9 cellular contexts compared by ENCODE assay signal in genomic region chr1:29655945-29656866, GRCh38.
A peak's percentile ranks its signal among the peaks of the same experiment; 100 is the strongest.
DNase-seq lines count a peak whose midpoint lies in the region; TF ChIP-seq lines count a peak whose summit lies in the region.
"Had no signal": no experiment of that assay in that cellular context is flagged by ENCODE, and none has a peak within 500 bp of the region (broad histone marks: within the 10 kb centered on the region; RNA-seq: fewer than 3 reads in every experiment).

No MANE protein-coding gene starts in this region.

- CTCF ChIA-PET in HEK293T (lab: Yijun Ruan, JAX) = no interaction called here

- no peaks in the 10 kb centered on the region for H3K27me3 ChIP-seq in neural progenitor cell

- peak; percentile 25 for TF ChIP-seq CTCF in cardiac fibroblast (IDR thresholded peaks at IDR 0.05; ENCODE audit: low read depth, low read length)
- peak; percentile 76 for TF ChIP-seq CTCF in neural progenitor cell (IDR thresholded peaks at IDR 0.05)

- no peak overlapping the region for H3K27ac ChIP-seq in neural progenitor cell

- H3K4me3 ChIP-seq in cardiac fibroblast (replicated peaks in 1 of 2; ENCODE audit: low read depth in 2 of 2, low read length in 2 of 2) = no peak overlapping the region
- H3K4me3 ChIP-seq in neural progenitor cell = no peak overlapping the region

- no peaks in the 10 kb centered on the region for H3K4me1 ChIP-seq in neural progenitor cell

- H3K36me3 ChIP-seq in neural progenitor cell = no peaks in the 10 kb centered on the region

- H3K9me3 Mint-ChIP-seq in neural progenitor cell = peaks cover 23% of the 10 kb centered on the region

- no peaks in the 10 kb centered on the region for H4K20me1 ChIP-seq in neural progenitor cell (ENCODE audit: low read depth)

- H3K79me2 ChIP-seq in neural progenitor cell (ENCODE audit: low read depth) = no peaks in the 10 kb centered on the region

- peaks cover 2% of the 10 kb centered on the region for H3K4me1 Mint-ChIP-seq in neural progenitor cell
- H3K4me1 Mint-ChIP-seq: CD4-positive, CD25-positive, alpha-beta regulatory T cell had no signal

- POLR2A ChIA-PET in HEK293T (lab: Yijun Ruan, JAX) = no interaction called here

- DNase-seq in NCI-H748 (lab: John Stamatoyannopoulos, UW; ENCODE audit: unreplicated experiment) = peak; percentile 12
- DNase-seq in NCI-H748 treated with DMSO at 0.1 percent for 48 hours (lab: John Stamatoyannopoulos, UW) = no peak
- peak; percentile 60 for DNase-seq in HEK293T (ENCODE audit: extremely low spot score)
- DNase-seq in cardiac fibroblast (ENCODE audit: low read depth in 2 of 2) = no peak
- peak; percentile 58 for DNase-seq in neural progenitor cell (ENCODE audit: low spot score)
- DNase-seq in T1000 (lab: John Stamatoyannopoulos, UW) = no peak
- no peak for DNase-seq in stimulated activated naive CD4-positive, alpha-beta T cell treated with Interleukin-2 at 50 U/mL for 16 hours (lab: John Stamatoyannopoulos, UW)
- DNase-seq in anterior cingulate cortex (lab: John Stamatoyannopoulos, UW) = no peak

- H3K27me3 Mint-ChIP-seq in neural progenitor cell (ENCODE audit: insufficient read depth, low read depth) = peaks cover 13% of the 10 kb centered on the region

- H3K36me3 Mint-ChIP-seq in neural progenitor cell = no peaks in the 10 kb centered on the region
- H3K36me3 Mint-ChIP-seq: CD4-positive, CD25-positive, alpha-beta regulatory T cell had no signal

- H3K9ac ChIP-seq in neural progenitor cell = no peak overlapping the region

- H3K27ac Mint-ChIP-seq in neural progenitor cell = no peak overlapping the region
- H3K27ac Mint-ChIP-seq: CD4-positive, CD25-positive, alpha-beta regulatory T cell had no signal

- no peak overlapping the region for H3K4me3 Mint-ChIP-seq in neural progenitor cell
- H3K4me3 Mint-ChIP-seq: CD4-positive, CD25-positive, alpha-beta regulatory T cell had no signal

- H3K9me3 ChIP-seq in neural progenitor cell (ENCODE audit: low read depth) = no peaks in the 10 kb centered on the region

- no peak overlapping the region for H3K4me2 ChIP-seq in neural progenitor cell

- H3F3A ChIP-seq in neural progenitor cell (ENCODE audit: low read depth) = no peaks in the 10 kb centered on the region

- no peak overlapping the region for H2AFZ ChIP-seq in neural progenitor cell (replicated peaks)

TF ChIP-seq in HEK293T, 16 proteins besides CTCF, POLR2A, EP300 and RAD21:
- TF ChIP-seq, protein P1, sequence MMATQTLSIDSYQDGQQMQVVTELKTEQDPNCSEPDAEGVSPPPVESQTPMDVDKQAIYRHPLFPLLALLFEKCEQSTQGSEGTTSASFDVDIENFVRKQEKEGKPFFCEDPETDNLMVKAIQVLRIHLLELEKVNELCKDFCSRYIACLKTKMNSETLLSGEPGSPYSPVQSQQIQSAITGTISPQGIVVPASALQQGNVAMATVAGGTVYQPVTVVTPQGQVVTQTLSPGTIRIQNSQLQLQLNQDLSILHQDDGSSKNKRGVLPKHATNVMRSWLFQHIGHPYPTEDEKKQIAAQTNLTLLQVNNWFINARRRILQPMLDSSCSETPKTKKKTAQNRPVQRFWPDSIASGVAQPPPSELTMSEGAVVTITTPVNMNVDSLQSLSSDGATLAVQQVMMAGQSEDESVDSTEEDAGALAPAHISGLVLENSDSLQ (IDR thresholded peaks at IDR 0.05) = no peak
- TF ChIP-seq ARNT (IDR thresholded peaks at IDR 0.05) = no peak
- TF ChIP-seq BHLHE40 (IDR thresholded peaks at IDR 0.05; ENCODE audit: borderline replicate concordance) = no peak
- no peak for TF ChIP-seq FOXK2 (IDR thresholded peaks at IDR 0.05)
- TF ChIP-seq ELF4 (IDR thresholded peaks at IDR 0.05) = no peak
- TF ChIP-seq TARDBP (IDR thresholded peaks at IDR 0.05) = no peak
- no peak for TF ChIP-seq ZNF384 (IDR thresholded peaks at IDR 0.05)
- no peak for TF ChIP-seq LEF1 (IDR thresholded peaks at IDR 0.05; ENCODE audit: borderline replicate concordance)
- TF ChIP-seq CTBP1 (IDR thresholded peaks at IDR 0.05; ENCODE audit: borderline replicate concordance) = no peak
- no peak for TF ChIP-seq HDGF (IDR thresholded peaks at IDR 0.05; ENCODE audit: borderline replicate concordance)
- TF ChIP-seq L3MBTL2 (conservative IDR thresholded peaks at IDR 0.05) = no peak
- no peak for TF ChIP-seq FOXM1 (IDR thresholded peaks at IDR 0.05; ENCODE audit: borderline replicate concordance)
- TF ChIP-seq FOXA1 (IDR thresholded peaks at IDR 0.05) = no peak
- TF ChIP-seq SUZ12 (IDR thresholded peaks at IDR 0.05) = no peak
- no peak for TF ChIP-seq SP1 (IDR thresholded peaks at IDR 0.05)

Comparison
In these comparisons a context has a peak if more than half of its experiments do, and no peak if none do; other contexts are left out.
1. DNase-seq: peak in NCI-H748 (single experiment), HEK293T (single experiment) and neural progenitor cell (single experiment); none in NCI-H748 treated with DMSO at 0.1 percent for 48 hours (single experiment), cardiac fibroblast (0 of 2), T1000 (single experiment), stimulated activated naive CD4-positive, alpha-beta T cell treated with Interleukin-2 at 50 U/mL for 16 hours (single experiment) and anterior cingulate cortex (0 of 58).